17 cellular contexts compared by ENCODE assay signal in genomic region chrX:134533352-134533751, GRCh38.
DNase-seq lines count a peak whose midpoint lies in the region; ATAC-seq, FAIRE-seq and TF ChIP-seq lines count a peak whose summit lies in the region.
"Had no signal": no experiment of that assay in that cellular context is flagged by ENCODE, and none has a peak within 500 bp of the region (broad histone marks: within the 10 kb centered on the region; RNA-seq: fewer than 3 reads in every experiment).

No MANE protein-coding gene starts in this region.

- H3K27ac ChIP-seq in A549 = peak overlapping the region; percentile 50 to 95; a peak in 4 of 6 replicates
- no peak overlapping the region for H3K27ac ChIP-seq in PC-9
- no peak overlapping the region for H3K27ac ChIP-seq in H1 (ENCODE audit: low read depth, low read length)
- H3K27ac ChIP-seq: 22Rv1, BLaER1, GM23248 had no signal

- no peak overlapping the region for H2BK12ac ChIP-seq in H1 (ENCODE audit: low read depth, low read length)

- H2BK15ac ChIP-seq in H1 (ENCODE audit: low read length) = no peak overlapping the region

- DNase-seq in A549 (ENCODE audit: low read depth in 1 of 2, low spot score in 1 of 2) (no peak), PC-9 (no peak), H1 (ENCODE audit: low read depth in 1 of 2, low spot score in 2 of 2) (no peak), type B pancreatic cell (ENCODE audit: extremely low spot score, unreplicated experiment) (no peak), mucosa of descending colon (no peak), NCI-H526 (lab: John Stamatoyannopoulos, UW) (no peak)
- DNase-seq: DMS153, DMS79, GDM1, GM23248, H7, KG1 had no signal

- no peak overlapping the region for H3K4ac ChIP-seq in H1 (replicated peaks; ENCODE audit: insufficient read length, low read depth, low read length)

- H2AFZ ChIP-seq in PC-9 (no peak overlapping the region), H1 (ENCODE audit: low read length) (no peak overlapping the region)
- H2AFZ ChIP-seq: GM23248 had no signal

- BruUV-seq in PC-9 (replicated peaks; lab: Mats Ljungman, UMichigan) = no TSS peak

- H3K23ac ChIP-seq in H1 (ENCODE audit: insufficient read length) = no peak overlapping the region

- H3K36me3 Mint-ChIP-seq in type B pancreatic cell = no peaks in the 10 kb centered on the region
- H3K36me3 Mint-ChIP-seq: CD14-positive monocyte; CD4-positive, alpha-beta memory T cell had no signal

- TF ChIP-seq POLR2A in A549 (IDR thresholded peaks at IDR 0.05; ENCODE audit: low read length) (no peak), H1 (IDR thresholded peaks at IDR 0.05; ENCODE audit: control extremely low read depth in 1 of 2, low read depth in 2 of 2, low read length in 2 of 2) (no peak)

- no peak overlapping the region for H4K8ac ChIP-seq in H1 (ENCODE audit: extremely low read depth, insufficient read depth, low read length)

- H3K27ac Mint-ChIP-seq in type B pancreatic cell = peak overlapping the region; percentile 54
- H3K27ac Mint-ChIP-seq: CD4-positive, alpha-beta memory T cell had no signal

- H3K4me2 ChIP-seq in A549 (no peak overlapping the region), PC-9 (0 out of 2 replicates have a peak overlapping the region, but pooled peaks have one; percentile 29), H1 (ENCODE audit: insufficient read depth in 1 of 2, low read depth in 2 of 2, low read length in 2 of 2) (peak overlapping the region in 1 of 2 experiments; percentile 35; a peak in 1 of 4 replicates)
- H3K4me2 ChIP-seq: BLaER1 had no signal

- no peak overlapping the region for H3K56ac ChIP-seq in H1 (replicated peaks; ENCODE audit: insufficient read length, low read depth, low read length)

- peaks cover 11% of the 10 kb centered on the region for H3K9me3 Mint-ChIP-seq in type B pancreatic cell

- H4K20me1 ChIP-seq in PC-9 (ENCODE audit: insufficient read depth) (no peaks in the 10 kb centered on the region), H1 (replicated peaks in 1 of 2; ENCODE audit: control insufficient read depth in 1 of 2, insufficient read depth in 2 of 2, low read length in 2 of 2) (no peaks in the 10 kb centered on the region)

- H3K27me3 ChIP-seq in PC-9 (ENCODE audit: insufficient read depth, low read depth) (no peaks in the 10 kb centered on the region), H1 (replicated peaks in 1 of 4; ENCODE audit: control insufficient read depth in 3 of 4, extremely low read depth in 1 of 4, insufficient read depth in 3 of 4, low read length in 3 of 4) (peaks cover 0 to 4% (median 3%) of the 10 kb centered on the region in 4 experiments; a peak in 3 of 7 replicates)

- no peak overlapping the region for H2BK20ac ChIP-seq in H1 (ENCODE audit: low read length)

- H3F3A ChIP-seq in PC-9 (ENCODE audit: insufficient read depth, low read depth) = peaks cover 18% of the 10 kb centered on the region; the same call in 1 of the 2 replicates

- no peak overlapping the region for H3K14ac ChIP-seq in H1 (ENCODE audit: insufficient read length)

- TF ChIP-seq RAD21 in A549 (conservative IDR thresholded peaks at IDR 0.05 in 1 of 2, IDR thresholded peaks at IDR 0.05 in 1 of 2) (no peak), H1 (IDR thresholded peaks at IDR 0.05 in 1 of 2, conservative IDR thresholded peaks at IDR 0.05 in 1 of 2; ENCODE audit: low read depth in 2 of 2, low read length in 2 of 2) (no peak)

- H3K4me3 Mint-ChIP-seq in type B pancreatic cell = no peak overlapping the region
- H3K4me3 Mint-ChIP-seq: CD14-positive monocyte; CD4-positive, alpha-beta memory T cell had no signal

- ATAC-seq in A549 (no peak), mucosa of descending colon (no peak), SK-N-SH treated with all-trans-retinoic acid at 6 μM for 48 hours (no peak)

- H3K27me3 Mint-ChIP-seq in type B pancreatic cell = no peaks in the 10 kb centered on the region

- H3K4me3 ChIP-seq in A549 = no peak overlapping the region
- H3K4me3 ChIP-seq in PC-9 = no peak overlapping the region
- H3K4me3 ChIP-seq in H1 (ENCODE audit: extremely low read depth in 1 of 4, insufficient read depth in 2 of 4, low read depth in 3 of 4, low read length in 4 of 4) = no peak overlapping the region
- no peak overlapping the region for H3K4me3 ChIP-seq in mucosa of descending colon
- H3K4me3 ChIP-seq: BLaER1, GM23248 had no signal

- H2AK5ac ChIP-seq in H1 (ENCODE audit: low read depth, low read length) = no peak overlapping the region

- TF ChIP-seq EP300 in A549 (IDR thresholded peaks at IDR 0.05) (no peak), H1 (IDR thresholded peaks at IDR 0.05; ENCODE audit: borderline replicate concordance in 1 of 2, low read depth in 2 of 2, low read length in 2 of 2) (no peak)

- no peak overlapping the region for H4K5ac ChIP-seq in H1 (ENCODE audit: insufficient read length, low read depth, low read length)

- H3K18ac ChIP-seq in H1 (ENCODE audit: extremely low read depth, low read length) = no peak overlapping the region

- H3K9ac ChIP-seq in H1 (replicated peaks in 1 of 4; ENCODE audit: extremely low read depth in 1 of 4, low read depth in 3 of 4, low read length in 3 of 4) = no peak overlapping the region
- H3K9ac ChIP-seq: BLaER1, GM23248 had no signal

- H3K79me2 ChIP-seq in PC-9 (ENCODE audit: low read depth) (no peaks in the 10 kb centered on the region), H1 (ENCODE audit: control insufficient read depth in 1 of 2, insufficient read depth in 2 of 2, low read length in 2 of 2) (no peaks in the 10 kb centered on the region)

- H4K91ac ChIP-seq in H1 (replicated peaks; ENCODE audit: insufficient read length, low read length) = no peak overlapping the region

- no peak overlapping the region for H2BK5ac ChIP-seq in H1 (ENCODE audit: low read depth, low read length)

- H3K4me1 ChIP-seq in A549 (peaks cover 27% of the 10 kb centered on the region), PC-9 (replicated peaks; ENCODE audit: insufficient read depth) (peaks cover 38% of the 10 kb centered on the region), H1 (replicated peaks in 1 of 4; ENCODE audit: control insufficient read depth in 3 of 4, insufficient read depth in 4 of 4, low read length in 3 of 4) (peaks cover 0 to 11% (median 0%) of the 10 kb centered on the region in 4 experiments; a peak in 2 of 7 replicates), mucosa of descending colon (ENCODE audit: low read depth) (no peaks in the 10 kb centered on the region)

- no peaks in the 10 kb centered on the region for H3K79me1 ChIP-seq in H1 (ENCODE audit: low read depth, low read length)

- H3K36me3 ChIP-seq in PC-9 (ENCODE audit: low read depth) (no peaks in the 10 kb centered on the region), H1 (ENCODE audit: control insufficient read depth in 2 of 4, insufficient read depth in 4 of 4, low read length in 3 of 4) (no peaks in the 10 kb centered on the region), mucosa of descending colon (ENCODE audit: low read depth) (no peaks in the 10 kb centered on the region)
- H3K36me3 ChIP-seq: BLaER1 had no signal

- POLR2A ChIA-PET in A549 (lab: Yijun Ruan, JAX) (no interaction called here), PC-9 (lab: Charles Lee; ENCODE audit: unreplicated experiment) (interaction anchor here (0.7 kb wide), 1 partner anchor 256 kb away, joined by 7 read pairs; no protein-coding TSS in a partner anchor), H1 (lab: Charles Lee; ENCODE audit: partially characterized antibody) (interaction anchor here (1.4 kb wide), 1 partner anchor 9 kb away, joined by 8 read pairs; no protein-coding TSS in a partner anchor)

- no peak for FAIRE-seq in A549 (lab: Jason Lieb, UNC)
- FAIRE-seq in H1 (lab: Jason Lieb, UNC) = peak; percentile 48

- H3K23me2 ChIP-seq in H1 (ENCODE audit: low read depth, low read length) = no peaks in the 10 kb centered on the region

- no peak for TF ChIP-seq CTCF in A549 (IDR thresholded peaks at IDR 0.05)
- TF ChIP-seq CTCF in PC-9 (conservative IDR thresholded peaks at IDR 0.05) = no peak
- TF ChIP-seq CTCF in H1 (IDR thresholded peaks at IDR 0.05; ENCODE audit: control extremely low read depth in 1 of 3, insufficient read depth in 1 of 3, low read depth in 1 of 3, low read length in 3 of 3) = no peak
- TF ChIP-seq CTCF in type B pancreatic cell (conservative IDR thresholded peaks at IDR 0.05) = no peak
- no peak for TF ChIP-seq CTCF in mucosa of descending colon (IDR thresholded peaks at IDR 0.05)

- CTCF ChIA-PET in A549 (lab: Yijun Ruan, JAX) = interaction anchor here (1.9 kb wide), 1 partner anchor 12 kb away, joined by 10 read pairs; no protein-coding TSS in a partner anchor
- CTCF ChIA-PET in PC-9 (lab: Charles Lee) = no interaction called here
- CTCF ChIA-PET in H1 (lab: Charles Lee; ENCODE audit: partially characterized antibody) = interaction anchor here (2.0 kb wide), 1 partner anchor 230 kb away, joined by 6 read pairs; no protein-coding TSS in a partner anchor

- H3K9me2 ChIP-seq in PC-9 (ENCODE audit: insufficient read depth) = no peaks in the 10 kb centered on the region

- H3K9me3 ChIP-seq in A549 = no peaks in the 10 kb centered on the region
- H3K9me3 ChIP-seq in PC-9 (ENCODE audit: insufficient read depth, low read depth) = no peaks in the 10 kb centered on the region
- no peaks in the 10 kb centered on the region for H3K9me3 ChIP-seq in H1 (ENCODE audit: insufficient read depth in 2 of 2, low read depth in 1 of 2, low read length in 1 of 2)
- no peaks in the 10 kb centered on the region for H3K9me3 ChIP-seq in mucosa of descending colon
- H3K9me3 ChIP-seq: BLaER1 had no signal

- H3K4me1 Mint-ChIP-seq in type B pancreatic cell (ENCODE audit: unreplicated experiment) = peaks cover 13% of the 10 kb centered on the region
- H3K4me1 Mint-ChIP-seq: CD4-positive, alpha-beta memory T cell had no signal

- intact Hi-C loops in PC-9 (cut with micrococcal nuclease; ENCODE audit: unreplicated experiment) = no loop called here
- intact Hi-C loops in mucosa of descending colon (cut with DNase I, micrococcal nuclease) = no loop called here

- WGBS in A549 (ENCODE audit: missing lambda C conversion rate) = 94% methylated on average over 9 of the region's 9 CpGs
- 27% methylated on average over 9 of the region's 9 CpGs; no CpG with 5 or more reads in 1 of the 2 experiments for WGBS in H1 (ENCODE audit: extremely low coverage in 1 of 2, insufficient coverage in 1 of 2, insufficient read length in 1 of 2, insufficient replicate concordance in 2 of 2, low coverage in 1 of 2, low lambda C conversion rate in 2 of 2, missing lambda C conversion rate in 1 of 2), 2 experiments

- H2BK120ac ChIP-seq in H1 (replicated peaks; ENCODE audit: low read depth, low read length) = no peak overlapping the region

TF ChIP-seq in H1, 55 proteins besides CTCF, POLR2A, EP300 and RAD21:
- TF ChIP-seq TCF12 (IDR thresholded peaks at IDR 0.05; ENCODE audit: low read depth, low read length) (no peak), CBX5 (IDR thresholded peaks at IDR 0.05; ENCODE audit: low read depth, low read length) (no peak), SP4 (IDR thresholded peaks at IDR 0.05; ENCODE audit: low read length) (no peak), SIRT6 (IDR thresholded peaks at IDR 0.05; ENCODE audit: low read length) (no peak)

TF ChIP-seq in SK-N-SH treated with all-trans-retinoic acid at 6 μM for 48 hours, 23 proteins besides CTCF, POLR2A, EP300 and RAD21 (continues in another document):
- TF ChIP-seq SNAI2 (CRISPR knock-in tag; IDR thresholded peaks at IDR 0.05) (no peak), CSDC2 (CRISPR knock-in tag; IDR thresholded peaks at IDR 0.05) (no peak), BACH2 (CRISPR knock-in tag; IDR thresholded peaks at IDR 0.05; ENCODE audit: borderline replicate concordance) (no peak), GLIS3 (CRISPR knock-in tag; IDR thresholded peaks at IDR 0.05) (no peak), ZFP3 (CRISPR knock-in tag; IDR thresholded peaks at IDR 0.05) (no peak)

Comparison
In these comparisons a context has a peak if more than half of its experiments do, and no peak if none do; other contexts are left out.
1. H3K27ac ChIP-seq: peak in A549 (2 of 2); none in PC-9 (single experiment) and H1 (single experiment).